Comparison of ENCODE assay signal across 8 cellular contexts in the genomic region with DNA sequence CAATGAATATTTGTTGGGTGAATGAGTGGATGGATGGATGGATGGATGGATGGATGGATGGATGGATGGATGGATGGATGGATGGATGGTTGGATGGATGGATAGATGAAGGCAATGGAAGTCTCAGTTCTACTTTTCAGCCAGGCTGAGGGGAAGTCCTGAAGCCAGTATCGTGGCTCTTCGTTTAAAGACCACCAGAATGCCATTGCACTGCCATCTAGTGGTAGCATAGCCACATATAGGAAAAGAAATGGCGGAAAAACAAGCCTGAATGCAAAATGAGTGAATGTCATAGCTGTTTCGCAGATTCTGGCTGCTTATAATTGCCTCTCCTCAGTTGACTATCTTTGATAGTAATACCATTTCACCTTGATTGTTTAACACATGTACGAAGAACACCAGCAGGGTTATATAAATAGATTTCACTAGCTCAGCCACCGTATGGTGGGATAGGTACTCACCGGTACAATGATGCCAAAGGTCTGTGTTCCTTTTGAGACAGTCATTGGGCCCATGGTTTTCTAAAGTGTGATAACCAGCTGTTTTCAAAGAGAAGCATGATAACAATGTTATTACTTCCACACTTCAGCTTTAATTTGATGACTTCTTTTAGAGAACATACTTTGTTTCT.
DNase-seq lines count a peak whose midpoint lies in the region; ATAC-seq and TF ChIP-seq lines count a peak whose summit lies in the region.

No MANE protein-coding gene starts in this region.

- H3K9me3 ChIP-seq in MM.1S (replicated peaks; ENCODE audit: insufficient read depth, low read length) (no peaks in the 10 kb centered on the region), SJCRH30 (replicated peaks) (no peaks in the 10 kb centered on the region), adipocyte (ENCODE audit: control insufficient read depth, low read length) (no peaks in the 10 kb centered on the region), hepatocyte (ENCODE audit: low read depth) (no peaks in the 10 kb centered on the region), spleen (no peaks in the 10 kb centered on the region)

- H2AFZ ChIP-seq in MM.1S (ENCODE audit: low read length) (peak overlapping the region; percentile 20; the same call in 1 of the 2 replicates), hepatocyte (no peak overlapping the region)

- ATAC-seq in GM21786 (IDR thresholded peaks at IDR 0.05; ENCODE audit: unreplicated experiment) (peak; percentile 71), HG02623 (IDR thresholded peaks at IDR 0.05; ENCODE audit: unreplicated experiment) (no peak)

- no peaks in the 10 kb centered on the region for H3F3A ChIP-seq in MM.1S (ENCODE audit: insufficient read depth, low read length)

- H3K4me2 ChIP-seq in MM.1S (ENCODE audit: low read depth, low read length) = no peak overlapping the region
- H3K4me2 ChIP-seq in hepatocyte = no peak overlapping the region

- no peak for TF ChIP-seq POLR2A in spleen (IDR thresholded peaks at IDR 0.05)

- H3K36me3 ChIP-seq in MM.1S (replicated peaks; ENCODE audit: insufficient read depth, low read length) (no peaks in the 10 kb centered on the region), SJCRH30 (no peaks in the 10 kb centered on the region), adipocyte (ENCODE audit: control insufficient read depth, insufficient read depth, low read length, severe bottlenecking) (no peaks in the 10 kb centered on the region), hepatocyte (replicated peaks; ENCODE audit: insufficient read depth, low read depth) (no peaks in the 10 kb centered on the region), spleen (no peaks in the 10 kb centered on the region)

- H3K9me2 ChIP-seq in MM.1S (replicated peaks; ENCODE audit: insufficient read depth, low read length) = no peaks in the 10 kb centered on the region
- H3K9me2 ChIP-seq in hepatocyte (replicated peaks; ENCODE audit: insufficient read depth) = no peaks in the 10 kb centered on the region

- peak; percentile 53 for DNase-seq in G401 (ENCODE audit: low spot score)
- peak; percentile 57 for DNase-seq in MM.1S
- peak; percentile 23 to 70 for DNase-seq in SJCRH30
- DNase-seq in adipocyte (ENCODE audit: low read depth) = peak; percentile 92
- peak; percentile 84 for DNase-seq in hepatocyte (ENCODE audit: low spot score)
- no peak for DNase-seq in spleen

- H3K4me1 ChIP-seq in MM.1S (ENCODE audit: low read length) = no peaks in the 10 kb centered on the region
- no peaks in the 10 kb centered on the region for H3K4me1 ChIP-seq in SJCRH30
- H3K4me1 ChIP-seq in adipocyte (ENCODE audit: control insufficient read depth, insufficient read depth, low read length) = no peaks in the 10 kb centered on the region
- no peaks in the 10 kb centered on the region for H3K4me1 ChIP-seq in hepatocyte (ENCODE audit: insufficient read depth)
- peaks cover 0 to 15% (median 3%) of the 10 kb centered on the region in 6 donors for H3K4me1 ChIP-seq in spleen

- in situ Hi-C loops in G401 (cut with HindIII; ENCODE audit: low sequenced_read_pairs) = loop anchor here (10.0 kb wide), 3 partner anchors 55 to 265 kb away; no protein-coding TSS in a partner anchor

- H3K9ac ChIP-seq in MM.1S (ENCODE audit: low read length) (no peak overlapping the region), adipocyte (ENCODE audit: low read length) (no peak overlapping the region)

- H3K27me3 ChIP-seq in MM.1S (replicated peaks; ENCODE audit: insufficient read depth, low read length) (no peaks in the 10 kb centered on the region), SJCRH30 (no peaks in the 10 kb centered on the region), adipocyte (replicated peaks; ENCODE audit: control insufficient read depth, insufficient read depth, low read length) (no peaks in the 10 kb centered on the region), hepatocyte (no peaks in the 10 kb centered on the region), spleen (replicated peaks in 1 of 7) (no peaks in the 10 kb centered on the region)

- H3K4me3 ChIP-seq in MM.1S (ENCODE audit: low read length) (no peak overlapping the region), SJCRH30 (no peak overlapping the region), adipocyte (ENCODE audit: low read length) (no peak overlapping the region), hepatocyte (no peak overlapping the region), spleen (no peak overlapping the region)

- intact Hi-C loops in spleen (cut with DNase I; ENCODE audit: low total_unique reads) = no loop called here

- H3K27ac ChIP-seq in MM.1S (ENCODE audit: low read length) (no peak overlapping the region), SJCRH30 (no peak overlapping the region), hepatocyte (no peak overlapping the region), spleen (no peak overlapping the region)

- H4K20me1 ChIP-seq in MM.1S (ENCODE audit: insufficient read depth, low read length) = no peaks in the 10 kb centered on the region
- H4K20me1 ChIP-seq in hepatocyte (ENCODE audit: insufficient read depth, poor library complexity, severe bottlenecking) = no peaks in the 10 kb centered on the region

- 38% methylated on average over 7 of the region's 7 CpGs for WGBS in hepatocyte (ENCODE audit: low lambda C conversion rate, missing lambda C conversion rate)
- 33 to 41% (median 39%) methylated on average over 7 of the region's 7 CpGs for WGBS in spleen, 5 donors

- TF ChIP-seq CTCF in MM.1S (IDR thresholded peaks at IDR 0.05; ENCODE audit: low read length) = peak; percentile 77
- peak; percentile 84 for TF ChIP-seq CTCF in hepatocyte (IDR thresholded peaks at IDR 0.05; ENCODE audit: poor library complexity)
- TF ChIP-seq CTCF in spleen (IDR thresholded peaks at IDR 0.05 in 8 of 11, conservative IDR thresholded peaks at IDR 0.05 in 3 of 11) = peak; percentile 52 to 82 (median 75)

- no peaks in the 10 kb centered on the region for H3K79me2 ChIP-seq in MM.1S (ENCODE audit: low read length)
- no peaks in the 10 kb centered on the region for H3K79me2 ChIP-seq in hepatocyte
